ENCODE assay signal across 8 cellular contexts in genomic region chr1:35192056-35192852, GRCh38. TPM values are rescaled to one million over a fixed set of nuclear protein-coding genes. Genes with fewer than 3 reads are reported as not detected.
A peak's percentile ranks its signal among the peaks of the same experiment; 100 is the strongest.
DNase-seq lines count a peak whose midpoint lies in the region; ATAC-seq and TF ChIP-seq lines count a peak whose summit lies in the region.

No MANE protein-coding gene starts in this region.

- peak overlapping the region; percentile 97 for H4K91ac ChIP-seq in trophoblast cell (ENCODE audit: low read depth, low read length)

- H3K27ac Mint-ChIP-seq in activated naive CD8-positive, alpha-beta T cell treated with anti-CD3 and anti-CD28 coated beads, Interleukin-2, amount 10 ng/mL, durations not matched to agents 7 days and 5 days, result peak overlapping the region; percentile 98

- peak overlapping the region; percentile 84 for H3K27ac ChIP-seq in SU-DHL-6 (ENCODE audit: low read depth, low read length)
- H3K27ac ChIP-seq in cardiac muscle cell, result peak overlapping the region; percentile 95
- H3K27ac ChIP-seq in trophoblast cell (ENCODE audit: low read depth, low read length), result peak overlapping the region; percentile 96
- H3K27ac ChIP-seq in tibial artery, result peak overlapping the region; percentile 99

- peaks cover 42% of the 10 kb centered on the region for H3K4me1 Mint-ChIP-seq in activated naive CD8-positive, alpha-beta T cell treated with anti-CD3 and anti-CD28 coated beads, Interleukin-2, amount 10 ng/mL, durations not matched to agents 7 days and 5 days

- no peaks in the 10 kb centered on the region for H3K27me3 Mint-ChIP-seq in activated naive CD8-positive, alpha-beta T cell treated with anti-CD3 and anti-CD28 coated beads, Interleukin-2, amount 10 ng/mL, durations not matched to agents 7 days and 5 days

- TF ChIP-seq POLR2A in NB4 (IDR thresholded peaks at IDR 0.05; ENCODE audit: extremely low read depth, insufficient read length), result peak; percentile 59

- peak overlapping the region; percentile 90 for H2BK120ac ChIP-seq in trophoblast cell (ENCODE audit: insufficient read depth, low read length, poor library complexity)

- H3K18ac ChIP-seq in trophoblast cell (ENCODE audit: low read length), result peak overlapping the region; percentile 76

- peaks cover 45% of the 10 kb centered on the region for H4K20me1 ChIP-seq in SU-DHL-6 (ENCODE audit: low read depth, low read length)

- H3K79me1 ChIP-seq in trophoblast cell (ENCODE audit: low read length), result peaks cover 9% of the 10 kb centered on the region

- peak overlapping the region; percentile 99 for H3K4me3 Mint-ChIP-seq in activated naive CD8-positive, alpha-beta T cell treated with anti-CD3 and anti-CD28 coated beads, Interleukin-2, amount 10 ng/mL, durations not matched to agents 7 days and 5 days

- intact Hi-C loops in tibial artery (cut with DNase I; ENCODE audit: low total_unique reads), result loop anchor here (2.0 to 5.0 kb wide), 2 partner anchors 77 to 365 kb away; partner anchors contain the start of genes KIAA0319L, NCDN and ZMYM4

- H3K23ac ChIP-seq in trophoblast cell (ENCODE audit: low read length), result no peak overlapping the region

- peak overlapping the region; percentile 100 for H3K9ac ChIP-seq in SU-DHL-6 (ENCODE audit: low read length)
- H3K9ac ChIP-seq in trophoblast cell (ENCODE audit: low read length), result peak overlapping the region; percentile 100

- H3K36me3 ChIP-seq in SU-DHL-6 (ENCODE audit: low read length) (peaks cover 46% of the 10 kb centered on the region), cardiac muscle cell (peaks cover 43% of the 10 kb centered on the region), trophoblast cell (ENCODE audit: control insufficient read depth in 1 of 2, insufficient read depth in 2 of 2, low read length in 2 of 2) (peaks cover 18 to 35% of the 10 kb centered on the region in 2 experiments), tibial artery (peaks cover 40 to 42% (median 40%) of the 10 kb centered on the region in 3 donors)

- DNase-seq in Daoy (ENCODE audit: low read depth), result peak; percentile 85
- peak; percentile 70 for DNase-seq in HCEC 1CT
- peak; percentile 89 for DNase-seq in NB4 (ENCODE audit: low read depth)
- peak; percentile 96 for DNase-seq in activated naive CD8-positive, alpha-beta T cell treated with anti-CD3 and anti-CD28 coated beads, Interleukin-2, amount 10 ng/mL, durations not matched to agents 7 days and 5 days
- peak; percentile 88 to 90 for DNase-seq in cardiac muscle cell (ENCODE audit: low read depth in 1 of 2, low spot score in 1 of 2)
- peak; percentile 81 to 85 for DNase-seq in trophoblast cell
- peak; percentile 78 to 91 for DNase-seq in tibial artery

- peak overlapping the region; percentile 93 for H3K14ac ChIP-seq in trophoblast cell (ENCODE audit: low read length)

- peak overlapping the region; percentile 97 for H3K4ac ChIP-seq in trophoblast cell (ENCODE audit: low read depth, low read length)

- peak overlapping the region; percentile 59 for H2BK5ac ChIP-seq in trophoblast cell (ENCODE audit: low read depth, low read length, poor library complexity)

- no peak overlapping the region for H2AFZ ChIP-seq in SU-DHL-6 (ENCODE audit: low read depth, low read length, severe bottlenecking)
- peak overlapping the region; percentile 7 for H2AFZ ChIP-seq in trophoblast cell (ENCODE audit: insufficient read depth, low read length, poor library complexity)

- peak overlapping the region; percentile 83 for H2AK5ac ChIP-seq in trophoblast cell (ENCODE audit: low read length)

- no peaks in the 10 kb centered on the region for H3K27me3 ChIP-seq in SU-DHL-6 (ENCODE audit: low read length)
- H3K27me3 ChIP-seq in cardiac muscle cell, result no peaks in the 10 kb centered on the region
- no peaks in the 10 kb centered on the region for H3K27me3 ChIP-seq in trophoblast cell (ENCODE audit: insufficient read depth, low read length)
- H3K27me3 ChIP-seq in tibial artery, result no peaks in the 10 kb centered on the region

- peaks cover 14% of the 10 kb centered on the region for H3K4me1 ChIP-seq in cardiac muscle cell (ENCODE audit: low read depth)
- peaks cover 2 to 10% of the 10 kb centered on the region in 2 experiments for H3K4me1 ChIP-seq in trophoblast cell (ENCODE audit: control insufficient read depth in 1 of 2, insufficient read depth in 2 of 2, low read length in 2 of 2)
- H3K4me1 ChIP-seq in tibial artery, result peaks cover 0 to 46% (median 37%) of the 10 kb centered on the region in 4 donors

- H3K4me3 ChIP-seq in NB4 (ENCODE audit: low read depth, low read length) (peak overlapping the region; percentile 100), SU-DHL-6 (ENCODE audit: insufficient read depth, low read length, poor library complexity, severe bottlenecking) (peak overlapping the region; percentile 91), cardiac muscle cell (peak overlapping the region; percentile 99), trophoblast cell (ENCODE audit: low read depth, low read length) (peak overlapping the region; percentile 100), tibial artery (peak overlapping the region; percentile 96 to 100)

- ATAC-seq in activated naive CD8-positive, alpha-beta T cell treated with anti-CD3 and anti-CD28 coated beads, Interleukin-2, amount 10 ng/mL, durations not matched to agents 7 days and 5 days (ENCODE audit: low read depth), result peak; percentile 55

- peak overlapping the region; percentile 98 for H4K8ac ChIP-seq in trophoblast cell (ENCODE audit: low read depth, low read length)

- H3K9me3 ChIP-seq in SU-DHL-6 (ENCODE audit: insufficient read depth, low read length), result no peaks in the 10 kb centered on the region
- no peaks in the 10 kb centered on the region for H3K9me3 ChIP-seq in cardiac muscle cell (ENCODE audit: low read depth)
- H3K9me3 ChIP-seq in trophoblast cell (ENCODE audit: insufficient read depth, low read depth, low read length), result peaks cover 6% of the 10 kb centered on the region
- H3K9me3 ChIP-seq in tibial artery, result no peaks in the 10 kb centered on the region

- WGBS in trophoblast cell (ENCODE audit: extremely low coverage, insufficient coverage, insufficient read length), result no CpG with 5 or more reads among the region's 94 CpGs

- POLR2A ChIA-PET in activated naive CD8-positive, alpha-beta T cell treated with anti-CD3 and anti-CD28 coated beads, Interleukin-2, amount 10 ng/mL, durations not matched to agents 7 days and 5 days (lab: Charles Lee), result interaction anchor here (0.5 to 1.6 kb wide), 13 partner anchors 10 to 1906 kb away, joined by 3 to 17 read pairs (median 4); partner anchors contain the start of genes CLSPN and ZMYM1

- peaks cover 44% of the 10 kb centered on the region for H3K36me3 Mint-ChIP-seq in activated naive CD8-positive, alpha-beta T cell treated with anti-CD3 and anti-CD28 coated beads, Interleukin-2, amount 10 ng/mL, durations not matched to agents 7 days and 5 days

- no peak for TF ChIP-seq CTCF in NB4 (IDR thresholded peaks at IDR 0.05; ENCODE audit: low read depth, low read length)
- TF ChIP-seq CTCF in SU-DHL-6 (IDR thresholded peaks at IDR 0.05; ENCODE audit: insufficient read depth, low read length, poor library complexity, severe bottlenecking), result no peak
- no peak for TF ChIP-seq CTCF in cardiac muscle cell (IDR thresholded peaks at IDR 0.05; ENCODE audit: low read depth, low read length)
- TF ChIP-seq CTCF in tibial artery (IDR thresholded peaks at IDR 0.05), result peak; percentile 11 to 30

- H3K79me2 ChIP-seq in SU-DHL-6 (ENCODE audit: insufficient read depth, low read length) (peaks cover 57% of the 10 kb centered on the region), trophoblast cell (ENCODE audit: control insufficient read depth, insufficient read depth, low read length, poor library complexity) (peaks cover 21% of the 10 kb centered on the region)

- no peaks in the 10 kb centered on the region for H3K9me3 Mint-ChIP-seq in activated naive CD8-positive, alpha-beta T cell treated with anti-CD3 and anti-CD28 coated beads, Interleukin-2, amount 10 ng/mL, durations not matched to agents 7 days and 5 days

- H3K9me2 ChIP-seq in SU-DHL-6 (replicated peaks; ENCODE audit: insufficient read depth, low read length), result no peaks in the 10 kb centered on the region

- H3K4me2 ChIP-seq in SU-DHL-6 (ENCODE audit: low read depth, low read length, poor library complexity, severe bottlenecking) (peak overlapping the region; percentile 94), trophoblast cell (ENCODE audit: low read length) (peak overlapping the region; percentile 61)

- peak overlapping the region; percentile 78 for H4K12ac ChIP-seq in trophoblast cell (ENCODE audit: low read depth, low read length)

- H3F3A ChIP-seq in SU-DHL-6 (ENCODE audit: insufficient read depth), result peaks cover 36% of the 10 kb centered on the region

- H2BK12ac ChIP-seq in trophoblast cell (ENCODE audit: low read length), result no peak overlapping the region

RNA-seq across cellular contexts. Expression of gene SFPQ, which starts 0.7 kb away (rescaled TPM):
- 440 and 465 TPM in 2 replicates for total RNA-seq in Daoy (2014; rRNA removed; shearing (Covaris generic))
- 100 to 1,000 TPM; 338 to 348 TPM for total RNA-seq in activated naive CD8-positive, alpha-beta T cell treated with anti-CD3 and anti-CD28 coated beads, Interleukin-2, amount 10 ng/mL, durations not matched to agents 7 days and 5 days
- 187 and 281 TPM in 2 replicates for total RNA-seq in cardiac muscle cell
- polyA plus RNA-seq in cardiac muscle cell, result 174 and 193 TPM in 2 replicates
- polyA plus RNA-seq in trophoblast cell (2013), result 227 and 229 TPM in 2 replicates

Comparison
In these comparisons a context has a peak if more than half of its experiments do, and no peak if none do; other contexts are left out.
1. Peak in every context shown above with its lines: DNase-seq, ATAC-seq, H3K4me3 ChIP-seq and H3K27ac ChIP-seq.
2. CTCF ChIP-seq: peak in tibial artery (2 of 2); none in NB4 (single experiment), SU-DHL-6 (single experiment) and cardiac muscle cell (single experiment).